ENCODE assay signal across 9 cellular contexts in genomic region chr2:197360744-197361156, GRCh38.
DNase-seq lines count a peak whose midpoint lies in the region; ATAC-seq and TF ChIP-seq lines count a peak whose summit lies in the region.
"Had no signal": no experiment of that assay in that cellular context is flagged by ENCODE, and none has a peak within 500 bp of the region (broad histone marks: within the 10 kb centered on the region; RNA-seq: fewer than 3 reads in every experiment).

No MANE protein-coding gene starts in this region.

- no peak overlapping the region for H3K27ac ChIP-seq in caudate nucleus (ENCODE audit: low read depth, low read length)
- H3K27ac ChIP-seq: ascending aorta had no signal

- DNase-seq in EL (peak; percentile 63), fibroblast of mammary gland (ENCODE audit: low read depth) (peak; percentile 91), caudate nucleus (lab: John Stamatoyannopoulos, UW) (no peak), NCI-H187 (lab: John Stamatoyannopoulos, UW) (no peak), NCI-H748 treated with DMSO at 0.1 percent for 48 hours (lab: John Stamatoyannopoulos, UW) (no peak), iPS-NIHi11 (ENCODE audit: low spot score) (no peak)

- no peak overlapping the region for H3K4me3 ChIP-seq in fibroblast of mammary gland (ENCODE audit: control insufficient read depth, low read depth, low read length)
- H3K4me3 ChIP-seq: ascending aorta had no signal

- ATAC-seq in GM19043 (IDR thresholded peaks at IDR 0.05; ENCODE audit: low read depth, unreplicated experiment), result peak; percentile 43
- ATAC-seq in HG03280 (IDR thresholded peaks at IDR 0.05; ENCODE audit: unreplicated experiment), result peak; percentile 72

- no peak for TF ChIP-seq CTCF in fibroblast of mammary gland (conservative IDR thresholded peaks at IDR 0.05; ENCODE audit: control insufficient read depth, insufficient read depth, low read depth, low read length)

Comparison
In these comparisons a context has a peak if more than half of its experiments do, and no peak if none do; other contexts are left out.
1. DNase-seq: peak in EL (single experiment) and fibroblast of mammary gland (single experiment); none in caudate nucleus (0 of 61), NCI-H187 (0 of 2), NCI-H748 treated with DMSO at 0.1 percent for 48 hours (single experiment) and iPS-NIHi11 (single experiment).